Comparison of ENCODE assay signal across 8 cellular contexts in genomic region chr16:70438325-70438982, GRCh38. TPM values are rescaled to one million over a fixed set of nuclear protein-coding genes. Genes with fewer than 3 reads are reported as not detected.
A peak's percentile ranks its signal among the peaks of the same experiment; 100 is the strongest.
DNase-seq lines count a peak whose midpoint lies in the region; ATAC-seq and TF ChIP-seq lines count a peak whose summit lies in the region.

No MANE protein-coding gene starts in this region.

- H3K4me3 ChIP-seq in WERI-Rb-1 (ENCODE audit: low read depth, low read length) = peak overlapping the region; percentile 60

- intact Hi-C loops in Right ventricle myocardium inferior (cut with DNase I) (loop anchor here (2.0 kb wide), 1 partner anchor 16 kb away; the partner anchor contains the start of gene FCSK), cardiac septum (cut with DNase I) (no loop called here), Right ventricle myocardium superior (cut with DNase I) (loop anchor here (5.0 kb wide), 1 partner anchor 51 kb away; no protein-coding TSS in a partner anchor), sciatic nerve (cut with DNase I) (no loop called here)

- peak; percentile 8 for ATAC-seq in Right ventricle myocardium inferior
- peak; percentile 13 for ATAC-seq in Right ventricle myocardium superior (ENCODE audit: poor library complexity)
- peak; percentile 5 for ATAC-seq in sciatic nerve

- H3K36me3 ChIP-seq in WERI-Rb-1 = peaks cover 25% of the 10 kb centered on the region

- no peak for DNase-seq in Right ventricle myocardium inferior (ENCODE audit: missing footprints)
- no peak for DNase-seq in cardiac septum (ENCODE audit: low spot score)
- peak; percentile 36 for DNase-seq in WERI-Rb-1
- DNase-seq in Right ventricle myocardium superior = no peak
- DNase-seq in sciatic nerve (ENCODE audit: low spot score) = peak; percentile 76
- no peak for DNase-seq in DMS114 treated with DMSO at 0.1 percent for 48 hours (lab: John Stamatoyannopoulos, UW; ENCODE audit: unreplicated experiment)
- no peak for DNase-seq in stimulated activated CD8-positive, alpha-beta memory T cell treated with anti-CD3 and anti-CD28 coated beads, Interleukin-4, amount 100 ng/mL, for 48 hours
- no peak for DNase-seq in DMS79 treated with DMSO at 0.1 percent for 48 hours (lab: John Stamatoyannopoulos, UW)

- TF ChIP-seq CTCF in WERI-Rb-1 (IDR thresholded peaks at IDR 0.05; ENCODE audit: low read depth, low read length) = no peak

- no peaks in the 10 kb centered on the region for H3K27me3 ChIP-seq in WERI-Rb-1 (ENCODE audit: insufficient read depth, low read depth, severe bottlenecking)

- peak overlapping the region; percentile 92 for H3K27ac ChIP-seq in WERI-Rb-1

- H3K9me3 ChIP-seq in WERI-Rb-1 (ENCODE audit: severe bottlenecking) = no peaks in the 10 kb centered on the region

RNA-seq across cellular contexts. Expression of gene ST3GAL2, which starts 0.4 kb away (rescaled TPM):
- total RNA-seq in Right ventricle myocardium inferior (25.6 TPM), cardiac septum (24.2 TPM), Right ventricle myocardium superior (19.6 TPM), sciatic nerve (31.1 TPM)

RNA-seq across cellular contexts. Expression of gene FCSK, which starts 15.9 kb away (rescaled TPM):
- total RNA-seq in Right ventricle myocardium inferior (7.5 TPM), cardiac septum (9.4 TPM), Right ventricle myocardium superior (8.0 TPM), sciatic nerve (19.7 TPM)

Comparison
In these comparisons a context has a peak if more than half of its experiments do, and no peak if none do; other contexts are left out.
1. intact Hi-C loops: an anchor here in Right ventricle myocardium inferior (2.0 kb wide) and Right ventricle myocardium superior (5.0 kb wide); none called in cardiac septum and sciatic nerve.
2. DNase-seq: peak in WERI-Rb-1 (single experiment) and sciatic nerve (single experiment); none in Right ventricle myocardium inferior (single experiment), cardiac septum (single experiment), Right ventricle myocardium superior (single experiment), DMS114 treated with DMSO at 0.1 percent for 48 hours (single experiment), stimulated activated CD8-positive, alpha-beta memory T cell treated with anti-CD3 and anti-CD28 coated beads, Interleukin-4, amount 100 ng/mL, for 48 hours (single experiment) and DMS79 treated with DMSO at 0.1 percent for 48 hours (single experiment).
3. Peak in every context shown above with its lines, with median percentiles within 50 percentile points of each other: ATAC-seq.